ENCODE assay signal across 1 cellular context in genomic region chr3:72447059-72447946, GRCh38.
TF ChIP-seq lines count a peak whose summit lies in the region.

No MANE protein-coding gene starts in this region.

TF ChIP-seq in SK-N-SH, 30 proteins besides CTCF, POLR2A, EP300 and RAD21:
- TF ChIP-seq, protein P1, sequence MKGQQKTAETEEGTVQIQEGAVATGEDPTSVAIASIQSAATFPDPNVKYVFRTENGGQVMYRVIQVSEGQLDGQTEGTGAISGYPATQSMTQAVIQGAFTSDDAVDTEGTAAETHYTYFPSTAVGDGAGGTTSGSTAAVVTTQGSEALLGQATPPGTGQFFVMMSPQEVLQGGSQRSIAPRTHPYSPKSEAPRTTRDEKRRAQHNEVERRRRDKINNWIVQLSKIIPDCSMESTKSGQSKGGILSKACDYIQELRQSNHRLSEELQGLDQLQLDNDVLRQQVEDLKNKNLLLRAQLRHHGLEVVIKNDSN (IDR thresholded peaks at IDR 0.05; ENCODE audit: borderline replicate concordance, low read depth), result no peak
- TF ChIP-seq MAX (IDR thresholded peaks at IDR 0.05; ENCODE audit: low read depth), result peak; percentile 56; the same call in 1 of the 2 replicates
- TF ChIP-seq MEF2A (IDR thresholded peaks at IDR 0.05; ENCODE audit: borderline replicate concordance, low read depth), result no peak
- TF ChIP-seq, protein P2, sequence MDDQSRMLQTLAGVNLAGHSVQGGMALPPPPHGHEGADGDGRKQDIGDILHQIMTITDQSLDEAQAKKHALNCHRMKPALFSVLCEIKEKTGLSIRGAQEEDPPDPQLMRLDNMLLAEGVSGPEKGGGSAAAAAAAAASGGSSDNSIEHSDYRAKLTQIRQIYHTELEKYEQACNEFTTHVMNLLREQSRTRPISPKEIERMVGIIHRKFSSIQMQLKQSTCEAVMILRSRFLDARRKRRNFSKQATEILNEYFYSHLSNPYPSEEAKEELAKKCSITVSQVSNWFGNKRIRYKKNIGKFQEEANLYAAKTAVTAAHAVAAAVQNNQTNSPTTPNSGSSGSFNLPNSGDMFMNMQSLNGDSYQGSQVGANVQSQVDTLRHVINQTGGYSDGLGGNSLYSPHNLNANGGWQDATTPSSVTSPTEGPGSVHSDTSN (IDR thresholded peaks at IDR 0.05), result 0 out of 2 replicates have a peak, but pooled peaks have one; percentile 17
- peak; percentile 34; the same call in 1 of the 2 replicates for TF ChIP-seq RFX5 (IDR thresholded peaks at IDR 0.05; ENCODE audit: low read length)
- TF ChIP-seq SMC3 (IDR thresholded peaks at IDR 0.05; ENCODE audit: low read depth, low read length), result no peak
- TF ChIP-seq TAF1 (IDR thresholded peaks at IDR 0.05; ENCODE audit: borderline replicate concordance, low read depth, low read length), result 0 out of 2 replicates have a peak, but pooled peaks have one; percentile 48
- no peak for TF ChIP-seq FOXM1 (IDR thresholded peaks at IDR 0.05; ENCODE audit: low read depth)
- no peak for TF ChIP-seq FOSL2 (IDR thresholded peaks at IDR 0.05; ENCODE audit: borderline replicate concordance, low read depth)
TF ChIP-seq in SK-N-SH: peak in this region for 4.
